Comparison of ENCODE assay signal across 23 cellular contexts in the genomic region with DNA sequence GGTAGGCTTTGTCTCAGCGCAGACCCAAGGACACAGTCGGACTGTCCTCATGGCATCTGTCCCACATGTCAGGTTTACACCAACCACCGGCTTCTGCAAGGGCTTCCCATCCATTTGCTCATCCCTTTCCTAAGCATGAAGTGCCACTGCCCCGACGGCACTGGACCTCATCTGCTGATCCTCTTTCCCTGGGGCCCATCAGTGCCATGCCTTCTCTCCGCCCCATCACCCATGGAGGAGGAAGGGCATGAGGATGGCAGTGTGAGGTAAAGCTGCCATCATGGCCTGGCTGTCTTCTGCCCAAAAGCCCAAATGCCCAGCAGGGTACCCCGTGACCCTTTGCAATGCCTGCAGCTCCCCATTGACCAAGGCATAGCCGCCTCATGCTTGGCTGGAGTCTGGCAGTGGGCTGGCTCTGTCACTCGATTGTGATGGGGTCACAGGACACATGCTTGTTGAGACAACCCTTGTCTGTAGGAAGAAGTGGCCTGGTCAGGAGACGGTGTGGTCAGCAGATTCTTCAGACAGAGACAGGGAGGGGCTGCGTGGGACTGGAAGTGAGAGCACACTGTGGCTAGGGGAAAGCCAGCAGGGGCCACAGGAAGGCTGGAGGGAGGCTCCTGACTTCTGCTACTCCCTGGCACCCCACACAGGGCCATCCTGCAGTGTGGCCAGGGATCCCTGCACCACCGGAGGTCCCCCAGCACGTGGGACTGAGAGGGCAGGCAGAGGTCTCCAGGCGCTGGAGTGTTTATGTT.
A peak's percentile ranks its signal among the peaks of the same experiment; 100 is the strongest.
DNase-seq lines count a peak whose midpoint lies in the region; ATAC-seq and TF ChIP-seq lines count a peak whose summit lies in the region.
"Had no signal": no experiment of that assay in that cellular context is flagged by ENCODE, and none has a peak within 500 bp of the region (broad histone marks: within the 10 kb centered on the region; RNA-seq: fewer than 3 reads in every experiment).

No MANE protein-coding gene starts in this region.

- H3K4me1 ChIP-seq in neuronal stem cell (ENCODE audit: control insufficient read depth in 2 of 2, insufficient read depth in 1 of 2, low read depth in 1 of 2, low read length in 2 of 2) = peaks cover 2 to 5% of the 10 kb centered on the region in 2 donors

- no peak overlapping the region for H2BK120ac ChIP-seq in neuronal stem cell (ENCODE audit: low read depth, low read length)

- no peak overlapping the region for H3K4ac ChIP-seq in neuronal stem cell (ENCODE audit: low read length)

- peak overlapping the region in 1 of 2 donors; percentile 5 for H3K4me3 ChIP-seq in neuronal stem cell (ENCODE audit: low read length in 2 of 2)
- H3K4me3 ChIP-seq: PC-9, SK-N-MC had no signal

- H3K18ac ChIP-seq in neuronal stem cell (ENCODE audit: low read length) = peak overlapping the region; percentile 71

- peak overlapping the region; percentile 21 for H3K14ac ChIP-seq in neuronal stem cell (ENCODE audit: low read length)

- H3K23ac ChIP-seq in neuronal stem cell (ENCODE audit: low read depth, low read length, poor library complexity) = no peak overlapping the region

- no peak overlapping the region for H2AK5ac ChIP-seq in neuronal stem cell (ENCODE audit: low read depth, low read length)

- POLR2A ChIA-PET in CD4-positive, alpha-beta T cell (lab: Charles Lee) = no interaction called here
- POLR2A ChIA-PET in activated CD4-positive, alpha-beta T cell treated with anti-CD3 and anti-CD28 coated beads for 36 hours (lab: Charles Lee) = no interaction called here

- no peaks in the 10 kb centered on the region for H3K36me3 ChIP-seq in neuronal stem cell (replicated peaks in 1 of 2; ENCODE audit: control insufficient read depth in 2 of 2, insufficient read depth in 2 of 2, low read length in 2 of 2)

- H3K9me3 Mint-ChIP-seq in CD4-positive, alpha-beta T cell = no peaks in the 10 kb centered on the region
- H3K9me3 Mint-ChIP-seq in activated CD4-positive, alpha-beta T cell treated with anti-CD3 and anti-CD28 coated beads for 36 hours (ENCODE audit: low read depth) = no peaks in the 10 kb centered on the region

- H4K8ac ChIP-seq in neuronal stem cell (ENCODE audit: low read depth, low read length) = no peak overlapping the region

- no peak overlapping the region for H3K4me2 ChIP-seq in neuronal stem cell (ENCODE audit: insufficient read depth, low read length, poor library complexity, severe bottlenecking)
- H3K4me2 ChIP-seq: PC-9 had no signal

- WGBS in neuronal stem cell (ENCODE audit: extremely low coverage in 2 of 2, insufficient read length in 2 of 2, insufficient replicate concordance in 1 of 2), 2 donors = no CpG with 5 or more reads among the region's 14 CpGs

- intact Hi-C loops in CD4-positive, alpha-beta T cell (cut with DNase I, micrococcal nuclease) = no loop called here
- intact Hi-C loops in activated CD4-positive, alpha-beta T cell treated with anti-CD3 and anti-CD28 coated beads for 36 hours (cut with DNase I, micrococcal nuclease) = no loop called here

- H3K4me1 Mint-ChIP-seq in CD4-positive, alpha-beta T cell (ENCODE audit: low read depth) = no peaks in the 10 kb centered on the region
- H3K4me1 Mint-ChIP-seq in activated CD4-positive, alpha-beta T cell treated with anti-CD3 and anti-CD28 coated beads for 36 hours = no peaks in the 10 kb centered on the region
- H3K4me1 Mint-ChIP-seq: B cell, CD14-positive monocyte, IgD-negative memory B cell had no signal

- H3K4me3 Mint-ChIP-seq in CD4-positive, alpha-beta T cell = no peak overlapping the region
- H3K4me3 Mint-ChIP-seq in activated CD4-positive, alpha-beta T cell treated with anti-CD3 and anti-CD28 coated beads for 36 hours = no peak overlapping the region
- H3K4me3 Mint-ChIP-seq: B cell, CD14-positive monocyte, IgD-negative memory B cell had no signal

- no peak overlapping the region for H3K9ac ChIP-seq in neuronal stem cell (ENCODE audit: low read depth, low read length, poor library complexity)

- peak overlapping the region; percentile 45 for H2BK15ac ChIP-seq in neuronal stem cell (ENCODE audit: low read length)

- peaks cover 3% of the 10 kb centered on the region for H3K27me3 Mint-ChIP-seq in CD4-positive, alpha-beta T cell
- H3K27me3 Mint-ChIP-seq in activated CD4-positive, alpha-beta T cell treated with anti-CD3 and anti-CD28 coated beads for 36 hours = peaks cover 5% of the 10 kb centered on the region
- H3K27me3 Mint-ChIP-seq: IgD-negative memory B cell had no signal

- no peak overlapping the region for H3K27ac Mint-ChIP-seq in CD4-positive, alpha-beta T cell
- no peak overlapping the region for H3K27ac Mint-ChIP-seq in activated CD4-positive, alpha-beta T cell treated with anti-CD3 and anti-CD28 coated beads for 36 hours
- H3K27ac Mint-ChIP-seq: B cell, CD14-positive monocyte, IgD-negative memory B cell had no signal

- H3K79me1 ChIP-seq in neuronal stem cell (ENCODE audit: low read depth, low read length) = no peaks in the 10 kb centered on the region

- H3K27me3 ChIP-seq in layer of hippocampus (ENCODE audit: control insufficient read depth, insufficient read depth, low read length) (no peaks in the 10 kb centered on the region), neuronal stem cell (ENCODE audit: control insufficient read depth in 3 of 3, insufficient read depth in 3 of 3, low read depth in 1 of 3, low read length in 3 of 3) (no peaks in the 10 kb centered on the region)
- H3K27me3 ChIP-seq in CD4-positive, alpha-beta T cell (ENCODE audit: control insufficient read depth, insufficient read depth, low read length) = no peaks in the 10 kb centered on the region

- no peaks in the 10 kb centered on the region for H3K36me3 Mint-ChIP-seq in CD4-positive, alpha-beta T cell (ENCODE audit: low read depth)
- H3K36me3 Mint-ChIP-seq in activated CD4-positive, alpha-beta T cell treated with anti-CD3 and anti-CD28 coated beads for 36 hours (ENCODE audit: low read depth) = no peaks in the 10 kb centered on the region
- H3K36me3 Mint-ChIP-seq: CD14-positive monocyte, IgD-negative memory B cell had no signal

- H3K27ac ChIP-seq in caudate nucleus (ENCODE audit: low read depth, low read length) (peak overlapping the region; percentile 11), layer of hippocampus (ENCODE audit: low read depth, low read length) (peak overlapping the region; percentile 57), neuronal stem cell (replicated peaks; ENCODE audit: low read length) (no peak overlapping the region)
- H3K27ac ChIP-seq in CD4-positive, alpha-beta T cell (ENCODE audit: low read depth, low read length) = no peak overlapping the region
- H3K27ac ChIP-seq: PC-9, RWPE1, SK-N-MC had no signal

- peak overlapping the region; percentile 6 for H2BK5ac ChIP-seq in neuronal stem cell (ENCODE audit: low read length)

- no peak overlapping the region for H4K91ac ChIP-seq in neuronal stem cell (ENCODE audit: low read depth, low read length, poor library complexity)

- TF ChIP-seq CTCF in CD4-positive, alpha-beta T cell (IDR thresholded peaks at IDR 0.05) = no peak
- TF ChIP-seq CTCF in GM13976 (IDR thresholded peaks at IDR 0.05; ENCODE audit: borderline replicate concordance, control extremely low read depth, extremely low read depth, insufficient read depth, missing control alignments) = no peak

- DNase-seq in Ammon's horn (ENCODE audit: low spot score) (peak; percentile 77), caudate nucleus (lab: John Stamatoyannopoulos, UW) (peak in 3 of 61 donors; percentile 13 to 24 (median 21)), neuronal stem cell (ENCODE audit: low spot score) (no peak), GM13976 (ENCODE audit: low spot score) (no peak)
- DNase-seq in CD4-positive, alpha-beta T cell = no peak
- no peak for DNase-seq in activated CD4-positive, alpha-beta T cell treated with anti-CD3 and anti-CD28 coated beads for 36 hours
- DNase-seq: EL, GF-D8, MV-4-11, NCI-H1105 treated with DMSO at 0.1 percent for 48 hours, NCI-H2029 treated with DMSO at 0.1 percent for 48 hours, NCI-H226, NCI-H510A treated with DMSO at 0.1 percent for 48 hours, NCI-H748 treated with DMSO at 0.1 percent for 48 hours, PC-9, SHP77 treated with DMSO at 0.1 percent for 48 hours had no signal

- H3K9me3 ChIP-seq in neuronal stem cell (replicated peaks in 1 of 2; ENCODE audit: control insufficient read depth in 2 of 2, insufficient read depth in 1 of 2, low read depth in 1 of 2, low read length in 2 of 2) = peaks cover 2 to 7% of the 10 kb centered on the region in 2 donors
- H3K9me3 ChIP-seq in CD4-positive, alpha-beta T cell (ENCODE audit: control insufficient read depth, low read length) = no peaks in the 10 kb centered on the region

- H2BK12ac ChIP-seq in neuronal stem cell (ENCODE audit: low read length) = no peak overlapping the region

- in situ Hi-C loops in GM13976 (cut with MboI; ENCODE audit: low sequenced_read_pairs, unreplicated experiment) = no loop called here

- CTCF ChIA-PET in CD4-positive, alpha-beta T cell (lab: Charles Lee) = no interaction called here
- CTCF ChIA-PET in activated CD4-positive, alpha-beta T cell treated with anti-CD3 and anti-CD28 coated beads for 36 hours (lab: Charles Lee) = no interaction called here

- no peak overlapping the region for H2AFZ ChIP-seq in neuronal stem cell (ENCODE audit: low read length)
- H2AFZ ChIP-seq: PC-9 had no signal

- ATAC-seq in CD4-positive, alpha-beta T cell (ENCODE audit: poor library complexity) = no peak
- ATAC-seq in activated CD4-positive, alpha-beta T cell treated with anti-CD3 and anti-CD28 coated beads for 36 hours = no peak
- ATAC-seq: HCT116 had no signal

Comparison
In these comparisons a context has a peak if more than half of its experiments do, and no peak if none do; other contexts are left out.
1. H3K27ac ChIP-seq: peak in caudate nucleus (single experiment) and layer of hippocampus (single experiment); none in neuronal stem cell (single experiment) and CD4-positive, alpha-beta T cell (single experiment).